In genomic region chr16:67173808-67174705, GRCh38 we compare ENCODE assay signal across 8 cellular contexts.
A peak's percentile ranks its signal among the peaks of the same experiment; 100 is the strongest.
DNase-seq lines count a peak whose midpoint lies in the region; ATAC-seq and TF ChIP-seq lines count a peak whose summit lies in the region.

No MANE protein-coding gene starts in this region.

- no peaks in the 10 kb centered on the region for H3K9me3 Mint-ChIP-seq in activated naive CD8-positive, alpha-beta T cell treated with anti-CD3 and anti-CD28 coated beads, Interleukin-2, amount 50 U/mL, for 24 hours

- H3K36me3 ChIP-seq in neutrophil: no peaks in the 10 kb centered on the region

- H3K27ac ChIP-seq in C4-2B (peak overlapping the region; percentile 86), neutrophil (no peak overlapping the region)

- H3K27me3 ChIP-seq in neutrophil: peaks cover 100% of the 10 kb centered on the region

- H3K4me3 ChIP-seq in neutrophil (ENCODE audit: low read depth in 1 of 2, low read length in 1 of 2): peak overlapping the region; percentile 20 to 60

- DNase-seq in HuH-7.5 (ENCODE audit: low spot score): peak; percentile 92
- DNase-seq in RPMI8226: peak; percentile 97
- peak; percentile 69 for DNase-seq in activated naive CD8-positive, alpha-beta T cell treated with anti-CD3 and anti-CD28 coated beads, Interleukin-2, amount 50 U/mL, for 24 hours
- DNase-seq in glomerular visceral epithelial cell (ENCODE audit: extremely low spot score): peak; percentile 87

- peaks cover 72% of the 10 kb centered on the region for H3K27me3 Mint-ChIP-seq in activated naive CD8-positive, alpha-beta T cell treated with anti-CD3 and anti-CD28 coated beads, Interleukin-2, amount 50 U/mL, for 24 hours

- H3K4me3 Mint-ChIP-seq in activated naive CD8-positive, alpha-beta T cell treated with anti-CD3 and anti-CD28 coated beads, Interleukin-2, amount 50 U/mL, for 24 hours: peak overlapping the region; percentile 76

- peaks cover 39% of the 10 kb centered on the region for H3K4me1 Mint-ChIP-seq in activated naive CD8-positive, alpha-beta T cell treated with anti-CD3 and anti-CD28 coated beads, Interleukin-2, amount 50 U/mL, for 24 hours

- H3K4me1 ChIP-seq in neutrophil (ENCODE audit: control insufficient read depth in 1 of 2, insufficient read depth in 1 of 2, low read depth in 1 of 2, low read length in 1 of 2): peaks cover 33 to 38% of the 10 kb centered on the region in 2 experiments

- peak; percentile 33 for ATAC-seq in GM19035 (IDR thresholded peaks at IDR 0.05; ENCODE audit: unreplicated experiment)
- peak; percentile 64 for ATAC-seq in activated naive CD8-positive, alpha-beta T cell treated with anti-CD3 and anti-CD28 coated beads, Interleukin-2, amount 50 U/mL, for 24 hours
- ATAC-seq in HG03135 (IDR thresholded peaks at IDR 0.05; ENCODE audit: unreplicated experiment): no peak

- H3K9me3 ChIP-seq in neutrophil: no peaks in the 10 kb centered on the region

- TF ChIP-seq CTCF in C4-2B (conservative IDR thresholded peaks at IDR 0.05): peak; percentile 40
- no peak for TF ChIP-seq CTCF in neutrophil (IDR thresholded peaks at IDR 0.05)

- H3K27ac Mint-ChIP-seq in activated naive CD8-positive, alpha-beta T cell treated with anti-CD3 and anti-CD28 coated beads, Interleukin-2, amount 50 U/mL, for 24 hours: peak overlapping the region; percentile 32

- no peaks in the 10 kb centered on the region for H3K36me3 Mint-ChIP-seq in activated naive CD8-positive, alpha-beta T cell treated with anti-CD3 and anti-CD28 coated beads, Interleukin-2, amount 50 U/mL, for 24 hours (ENCODE audit: low read depth)
